In genomic region chr3:22951910-22952309, GRCh38 we compare ENCODE assay signal across 21 cellular contexts.
A peak's percentile ranks its signal among the peaks of the same experiment; 100 is the strongest.
DNase-seq lines count a peak whose midpoint lies in the region; TF ChIP-seq lines count a peak whose summit lies in the region.
"Had no signal": no experiment of that assay in that cellular context is flagged by ENCODE, and none has a peak within 500 bp of the region (broad histone marks: within the 10 kb centered on the region; RNA-seq: fewer than 3 reads in every experiment).

No MANE protein-coding gene starts in this region.

- H3K27me3 Mint-ChIP-seq in Calu3 (ENCODE audit: unreplicated experiment): no peaks in the 10 kb centered on the region
- H3K27me3 Mint-ChIP-seq: activated CD4-positive, alpha-beta memory T cell treated with anti-CD3 and anti-CD28 coated beads, Interleukin-2, amount 10 ng/mL, durations not matched to agents 7 days and 5 days; activated naive CD8-positive, alpha-beta T cell; progenitor cell of endocrine pancreas had no signal

- intact Hi-C loops in Calu3 (cut with micrococcal nuclease; ENCODE audit: unreplicated experiment): no loop called here

- H3K4me1 Mint-ChIP-seq in Calu3 (ENCODE audit: low read depth, unreplicated experiment): no peaks in the 10 kb centered on the region
- H3K4me1 Mint-ChIP-seq: activated CD4-positive, alpha-beta memory T cell treated with anti-CD3 and anti-CD28 coated beads, Interleukin-2, amount 10 ng/mL, durations not matched to agents 7 days and 5 days had no signal

- CTCF ChIA-PET in Calu3 (lab: Charles Lee): no interaction called here

- no peaks in the 10 kb centered on the region for H3K36me3 Mint-ChIP-seq in Calu3 (ENCODE audit: insufficient read depth, unreplicated experiment)
- H3K36me3 Mint-ChIP-seq: activated naive CD8-positive, alpha-beta T cell; CD8-positive, alpha-beta T cell; type B pancreatic cell had no signal

- H3K9me3 Mint-ChIP-seq in Calu3 (ENCODE audit: low read depth, unreplicated experiment): no peaks in the 10 kb centered on the region
- H3K9me3 Mint-ChIP-seq: activated T-helper 2 cell treated with anti-CD3 and anti-CD28 coated beads, Interferon-gamma antibody, Interleukin-2, Interleukin-4, amounts not matched to agents 10 μg/mL and 5 μg/mL and 100 μg/mL, durations not matched to agents 14 hours and 24 hours and 36 hours; CD8-positive, alpha-beta T cell had no signal

- no peak overlapping the region for H3K27ac Mint-ChIP-seq in Calu3 (ENCODE audit: unreplicated experiment)
- H3K27ac Mint-ChIP-seq: activated CD4-positive, alpha-beta memory T cell treated with anti-CD3 and anti-CD28 coated beads, Interleukin-2, amount 10 ng/mL, durations not matched to agents 7 days and 5 days; activated naive CD8-positive, alpha-beta T cell; activated T-helper 2 cell treated with anti-CD3 and anti-CD28 coated beads, Interferon-gamma antibody, Interleukin-2, Interleukin-4, amounts not matched to agents 10 μg/mL and 5 μg/mL and 100 μg/mL, durations not matched to agents 14 hours and 24 hours and 36 hours; CD8-positive, alpha-beta T cell; progenitor cell of endocrine pancreas; type B pancreatic cell had no signal

- no peak for TF ChIP-seq CTCF in Calu3 (IDR thresholded peaks at IDR 0.05; ENCODE audit: unreplicated experiment)

- DNase-seq in NCI-H345 (lab: John Stamatoyannopoulos, UW): peak; percentile 27
- DNase-seq in NCI-H345 treated with DMSO at 0.1 percent for 48 hours (lab: John Stamatoyannopoulos, UW; ENCODE audit: unreplicated experiment): no peak
- DNase-seq in cerebellar cortex (ENCODE audit: low spot score): peak; percentile 4
- DNase-seq in iPS-NIHi7 (ENCODE audit: extremely low spot score): peak; percentile 15
- DNase-seq in superior temporal gyrus (ENCODE audit: extremely low spot score): peak; percentile 37
- no peak for DNase-seq in OCI-M1 (lab: John Stamatoyannopoulos, UW)
- DNase-seq in Calu3: no peak
- DNase-seq in SHP77 treated with DMSO at 0.1 percent for 48 hours (lab: John Stamatoyannopoulos, UW): no peak
- DNase-seq: activated CD4-positive, alpha-beta memory T cell treated with anti-CD3 and anti-CD28 coated beads, Interleukin-2, amount 10 ng/mL, durations not matched to agents 7 days and 5 days; activated CD4-positive, CD25-positive, alpha-beta regulatory T cell treated with anti-CD3 and anti-CD28 coated beads, Interleukin-2, amount 50 U/mL, for 72 hours; AML-193; CD8-positive, alpha-beta T cell; cerebellar nuclear complex; DND-41; KBM-7; NCI-H1694 treated with DMSO at 0.1 percent for 48 hours; NK-92 treated with Interleukin-12 subunit alpha and Interleukin-12 subunit beta, amount 100 ng/mL, for 24 hours had no signal

- no peak overlapping the region for H3K4me3 Mint-ChIP-seq in Calu3 (ENCODE audit: low read depth, unreplicated experiment)
- H3K4me3 Mint-ChIP-seq: activated CD4-positive, alpha-beta memory T cell treated with anti-CD3 and anti-CD28 coated beads, Interleukin-2, amount 10 ng/mL, durations not matched to agents 7 days and 5 days; activated naive CD8-positive, alpha-beta T cell; CD8-positive, alpha-beta T cell; type B pancreatic cell had no signal

- no TSS peak for BruUV-seq in Calu3 (replicated peaks; lab: Mats Ljungman, UMichigan)

Comparison
In these comparisons a context has a peak if more than half of its experiments do, and no peak if none do; other contexts are left out.
1. DNase-seq: peak in NCI-H345 (single experiment), cerebellar cortex (single experiment), iPS-NIHi7 (single experiment) and superior temporal gyrus (single experiment); none in NCI-H345 treated with DMSO at 0.1 percent for 48 hours (single experiment), OCI-M1 (single experiment), Calu3 (single experiment) and SHP77 treated with DMSO at 0.1 percent for 48 hours (single experiment).